ENCODE assay signal across 1 cellular context in genomic region chr14:35482994-35483515, GRCh38.
TF ChIP-seq lines count a peak whose summit lies in the region.

No MANE protein-coding gene starts in this region.

TF ChIP-seq in HEK293, 187 proteins besides CTCF, POLR2A, EP300 and RAD21 (continued from another document):
- TF ChIP-seq ZBTB6 (tag by site-specific recombination; IDR thresholded peaks at IDR 0.05) = no peak
- TF ChIP-seq ZSCAN5A (tag by site-specific recombination; IDR thresholded peaks at IDR 0.05) = no peak
- no peak for TF ChIP-seq ZNF561 (tag by site-specific recombination; IDR thresholded peaks at IDR 0.05; ENCODE audit: borderline replicate concordance)
- peak; percentile 42 for TF ChIP-seq SP7 (tag by site-specific recombination; IDR thresholded peaks at IDR 0.05)
- TF ChIP-seq ZNF112 (tag by site-specific recombination; IDR thresholded peaks at IDR 0.05) = no peak; the same call in 1 of the 2 replicates
- no peak for TF ChIP-seq ZNF302 (tag by site-specific recombination; IDR thresholded peaks at IDR 0.05; ENCODE audit: low read depth)
- TF ChIP-seq ZNF274 (IDR thresholded peaks at IDR 0.05; ENCODE audit: low read length) = no peak
- TF ChIP-seq ZNF274 (tag by site-specific recombination; IDR thresholded peaks at IDR 0.05; ENCODE audit: borderline replicate concordance) = no peak
- TF ChIP-seq ZNF692 (tag by site-specific recombination; IDR thresholded peaks at IDR 0.05) = 0 out of 2 replicates have a peak, but pooled peaks have one; percentile 43
- no peak for TF ChIP-seq ZNF449 (tag by site-specific recombination; IDR thresholded peaks at IDR 0.05)
- no peak for TF ChIP-seq ZFP41 (tag by site-specific recombination; IDR thresholded peaks at IDR 0.05; ENCODE audit: borderline replicate concordance)
- TF ChIP-seq ZNF366 (tag by site-specific recombination; conservative IDR thresholded peaks at IDR 0.05) = peak; percentile 38; the same call in 1 of the 2 replicates
- TF ChIP-seq SETDB1 (IDR thresholded peaks at IDR 0.05; ENCODE audit: insufficient read length, low read length) = no peak
- TF ChIP-seq ZEB2 (tag by site-specific recombination; IDR thresholded peaks at IDR 0.05) = peak; percentile 39; the same call in 1 of the 2 replicates
- no peak for TF ChIP-seq SCRT1 (tag by site-specific recombination; IDR thresholded peaks at IDR 0.05; ENCODE audit: borderline replicate concordance)
